Comparison of ENCODE assay signal across 8 cellular contexts in genomic region chr5:81751009-81751835, GRCh38.
DNase-seq lines count a peak whose midpoint lies in the region; ATAC-seq and TF ChIP-seq lines count a peak whose summit lies in the region.

TSS of gene SSBP2 (minus strand) at chr5:81751097. CDS start at chr5:81751042, 55 bp downstream.

- peak; percentile 77 for ATAC-seq in GM19023 (IDR thresholded peaks at IDR 0.05; ENCODE audit: unreplicated experiment)
- ATAC-seq in HG03196 (IDR thresholded peaks at IDR 0.05; ENCODE audit: unreplicated experiment) = peak; percentile 80

- DNase-seq in AG09319 (ENCODE audit: extremely low read depth, low read depth) (peak; percentile 99), NCI-H226 (peak; percentile 96), iris pigment epithelial cell (ENCODE audit: low read depth) (peak; percentile 99)
- peak; percentile 98 to 100 (median 98) for DNase-seq in activated CD4-positive, CD25-positive, alpha-beta regulatory T cell (lab: John Stamatoyannopoulos, UW)
- peak; percentile 99 for DNase-seq in central memory CD4-positive, alpha-beta T cell
- peak; percentile 98 for DNase-seq in stimulated activated CD4-positive, alpha-beta T cell treated with anti-CD3 and anti-CD28 coated beads, Interleukin-12 subunit alpha, Interleukin-12 subunit beta, amount 100 ng/mL, for 24 hours (ENCODE audit: low read depth in 2 of 2)

- TF ChIP-seq CTCF in AG09319 (IDR thresholded peaks at IDR 0.05; ENCODE audit: low read depth, low read length) = no peak

Comparison
In these comparisons a context has a peak if more than half of its experiments do, and no peak if none do; other contexts are left out.
1. Peak in every context shown above with its lines: DNase-seq and ATAC-seq.